Comparison of ENCODE assay signal across 8 cellular contexts in the genomic region with DNA sequence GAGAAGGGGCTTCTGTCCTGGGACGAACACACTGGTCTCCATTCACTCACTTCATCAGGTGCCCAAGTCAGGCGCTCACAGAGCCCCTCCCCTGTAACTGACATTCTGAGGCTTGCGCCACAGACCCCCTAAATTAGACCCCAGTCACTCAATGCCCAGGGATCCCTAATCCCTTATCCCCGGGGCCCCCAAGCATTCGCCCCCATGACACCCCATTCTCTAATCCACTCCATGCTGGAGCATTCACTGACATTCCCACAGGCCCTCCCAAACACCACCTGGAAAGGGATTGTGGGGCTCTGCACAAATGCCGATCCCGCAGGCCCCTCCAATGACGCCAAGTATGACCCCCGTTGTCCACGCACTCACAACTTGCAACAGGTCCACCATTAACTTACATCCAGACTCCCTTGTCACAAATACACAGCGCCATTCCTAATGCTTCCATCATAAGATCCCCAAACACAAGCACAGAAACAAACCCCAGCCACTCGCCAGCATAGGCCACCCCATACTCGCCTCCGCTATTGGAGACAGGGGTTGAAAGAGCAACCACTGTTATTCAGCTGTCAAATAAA. TPM values are rescaled to one million over a fixed set of nuclear protein-coding genes. Genes with fewer than 3 reads are reported as not detected.
DNase-seq lines count a peak whose midpoint lies in the region; ATAC-seq lines count a peak whose summit lies in the region.

No MANE protein-coding gene starts in this region.

- H3K27me3 Mint-ChIP-seq in activated CD4-positive, alpha-beta memory T cell treated with anti-CD3 and anti-CD28 coated beads, Interleukin-2, amount 10 ng/mL, durations not matched to agents 7 days and 5 days = no peaks in the 10 kb centered on the region
- H3K27me3 Mint-ChIP-seq in stimulated activated naive CD8-positive, alpha-beta T cell treated with anti-CD3 and anti-CD28 coated beads, Interleukin-15, amount 100 ng/mL, for 72 hours = no peaks in the 10 kb centered on the region

- H3K27me3 ChIP-seq in iPS-18a (ENCODE audit: control insufficient read depth, insufficient read depth, low read length) = no peaks in the 10 kb centered on the region

- no peak overlapping the region for H3K9ac ChIP-seq in iPS-18a (ENCODE audit: low read length)

- POLR2A ChIA-PET in activated CD4-positive, alpha-beta memory T cell treated with anti-CD3 and anti-CD28 coated beads, Interleukin-2, amount 10 ng/mL, durations not matched to agents 7 days and 5 days (lab: Charles Lee) = interaction anchor here (1.3 kb wide), 1 partner anchor 32 kb away, joined by 7 read pairs; no protein-coding TSS in a partner anchor

- H3K27ac ChIP-seq in iPS-18a (ENCODE audit: low read length) = no peak overlapping the region

- no peaks in the 10 kb centered on the region for H3K4me1 ChIP-seq in iPS-18a (ENCODE audit: control insufficient read depth, low read depth, low read length)

- H3K9me3 ChIP-seq in iPS-18a (ENCODE audit: control insufficient read depth, low read depth, low read length) = peaks cover 48% of the 10 kb centered on the region

- peaks cover 39% of the 10 kb centered on the region for H3K36me3 Mint-ChIP-seq in activated CD4-positive, alpha-beta memory T cell treated with anti-CD3 and anti-CD28 coated beads, Interleukin-2, amount 10 ng/mL, durations not matched to agents 7 days and 5 days (ENCODE audit: low read depth)

- H3K9me3 Mint-ChIP-seq in activated CD4-positive, alpha-beta memory T cell treated with anti-CD3 and anti-CD28 coated beads, Interleukin-2, amount 10 ng/mL, durations not matched to agents 7 days and 5 days = peaks cover 30% of the 10 kb centered on the region
- peaks cover 7 to 23% of the 10 kb centered on the region in 2 donors for H3K9me3 Mint-ChIP-seq in stimulated activated naive CD8-positive, alpha-beta T cell treated with anti-CD3 and anti-CD28 coated beads, Interleukin-15, amount 100 ng/mL, for 72 hours

- H3K4me3 ChIP-seq in iPS-18a (ENCODE audit: low read length) = peak overlapping the region; percentile 78

- CTCF ChIA-PET in activated CD4-positive, alpha-beta memory T cell treated with anti-CD3 and anti-CD28 coated beads, Interleukin-2, amount 10 ng/mL, durations not matched to agents 7 days and 5 days (lab: Charles Lee) = no interaction called here

- DNase-seq in NCI-H82 (lab: John Stamatoyannopoulos, UW) (peak; percentile 47), NCI-H82 treated with DMSO at 0.1 percent for 48 hours (lab: John Stamatoyannopoulos, UW; ENCODE audit: unreplicated experiment) (no peak), NCI-H146 treated with DMSO at 0.1 percent for 48 hours (lab: John Stamatoyannopoulos, UW; ENCODE audit: unreplicated experiment) (no peak), NCI-H2171 treated with DMSO at 0.1 percent for 48 hours (lab: John Stamatoyannopoulos, UW) (no peak), midbrain (lab: John Stamatoyannopoulos, UW) (no peak)
- no peak for DNase-seq in activated CD4-positive, alpha-beta memory T cell treated with anti-CD3 and anti-CD28 coated beads, Interleukin-2, amount 10 ng/mL, durations not matched to agents 7 days and 5 days
- DNase-seq in stimulated activated naive CD8-positive, alpha-beta T cell treated with anti-CD3 and anti-CD28 coated beads, Interleukin-15, amount 100 ng/mL, for 72 hours = peak in 1 of 2 donors; percentile 11

- peak overlapping the region; percentile 96 for H3K4me3 Mint-ChIP-seq in activated CD4-positive, alpha-beta memory T cell treated with anti-CD3 and anti-CD28 coated beads, Interleukin-2, amount 10 ng/mL, durations not matched to agents 7 days and 5 days
- peak overlapping the region; percentile 91 to 92 for H3K4me3 Mint-ChIP-seq in stimulated activated naive CD8-positive, alpha-beta T cell treated with anti-CD3 and anti-CD28 coated beads, Interleukin-15, amount 100 ng/mL, for 72 hours

- no peak for ATAC-seq in stimulated activated naive CD8-positive, alpha-beta T cell treated with anti-CD3 and anti-CD28 coated beads, Interleukin-15, amount 100 ng/mL, for 72 hours

- H3K36me3 ChIP-seq in iPS-18a (ENCODE audit: control insufficient read depth, low read depth, low read length) = no peaks in the 10 kb centered on the region

- peak overlapping the region; percentile 73 for H3K27ac Mint-ChIP-seq in activated CD4-positive, alpha-beta memory T cell treated with anti-CD3 and anti-CD28 coated beads, Interleukin-2, amount 10 ng/mL, durations not matched to agents 7 days and 5 days
- peak overlapping the region; percentile 19 to 94 for H3K27ac Mint-ChIP-seq in stimulated activated naive CD8-positive, alpha-beta T cell treated with anti-CD3 and anti-CD28 coated beads, Interleukin-15, amount 100 ng/mL, for 72 hours

- H3K4me1 Mint-ChIP-seq in activated CD4-positive, alpha-beta memory T cell treated with anti-CD3 and anti-CD28 coated beads, Interleukin-2, amount 10 ng/mL, durations not matched to agents 7 days and 5 days = peaks cover 19% of the 10 kb centered on the region
- peaks cover 34% of the 10 kb centered on the region for H3K4me1 Mint-ChIP-seq in stimulated activated naive CD8-positive, alpha-beta T cell treated with anti-CD3 and anti-CD28 coated beads, Interleukin-15, amount 100 ng/mL, for 72 hours

RNA-seq across cellular contexts. Expression of gene ZNF605, which starts 1.5 kb away (rescaled TPM):
- total RNA-seq in activated CD4-positive, alpha-beta memory T cell treated with anti-CD3 and anti-CD28 coated beads, Interleukin-2, amount 10 ng/mL, durations not matched to agents 7 days and 5 days = 1 to 10 TPM; 7.2 to 7.9 TPM

RNA-seq across cellular contexts. Expression of gene ZNF26, which starts 31.6 kb away (rescaled TPM):
- 10 to 100 TPM; 15.2 to 15.5 TPM for total RNA-seq in activated CD4-positive, alpha-beta memory T cell treated with anti-CD3 and anti-CD28 coated beads, Interleukin-2, amount 10 ng/mL, durations not matched to agents 7 days and 5 days
